In genomic region chr14:93971635-93972027, GRCh38 we compare ENCODE assay signal across 16 cellular contexts. TPM values are rescaled to one million over a fixed set of nuclear protein-coding genes. Genes with fewer than 3 reads are reported as not detected.
DNase-seq lines count a peak whose midpoint lies in the region; ATAC-seq and TF ChIP-seq lines count a peak whose summit lies in the region.
"Had no signal": no experiment of that assay in that cellular context is flagged by ENCODE, and none has a peak within 500 bp of the region (broad histone marks: within the 10 kb centered on the region; RNA-seq: fewer than 3 reads in every experiment).

No MANE protein-coding gene starts in this region.

- H3K4me3 Mint-ChIP-seq in activated T-cell treated with anti-CD3 and anti-CD28 coated beads, Interleukin-2, amount 50 U/mL, for 72 hours, result peak overlapping the region; percentile 86
- peak overlapping the region; percentile 82 for H3K4me3 Mint-ChIP-seq in stimulated activated memory B cell treated with anti-CD40 and anti-IgM and Interleukin-4, amounts not matched to agents 10 μg/mL and 1 μg/mL and 100 μg/mL, for 72 hours

- no peak overlapping the region for H2AFZ ChIP-seq in SU-DHL-6 (ENCODE audit: low read depth, low read length, severe bottlenecking)
- H2AFZ ChIP-seq: hepatocyte had no signal

- no peak for TF ChIP-seq POLR2A in esophagus muscularis mucosa (IDR thresholded peaks at IDR 0.05; ENCODE audit: low read depth)

- H3K9me3 ChIP-seq in SU-DHL-6 (ENCODE audit: insufficient read depth, low read length), result no peaks in the 10 kb centered on the region
- no peaks in the 10 kb centered on the region for H3K9me3 ChIP-seq in esophagus muscularis mucosa
- H3K9me3 ChIP-seq: left lung had no signal

- H3K27ac ChIP-seq in SU-DHL-6 (ENCODE audit: low read depth, low read length), result peak overlapping the region; percentile 99
- peak overlapping the region; percentile 89 to 95 (median 93) for H3K27ac ChIP-seq in esophagus muscularis mucosa (replicated peaks in 1 of 4)
- H3K27ac ChIP-seq: hepatocyte, HL-60, left lung had no signal

- H4K20me1 ChIP-seq in SU-DHL-6 (ENCODE audit: low read depth, low read length), result no peaks in the 10 kb centered on the region

- H3K4me3 ChIP-seq in SU-DHL-6 (ENCODE audit: insufficient read depth, low read length, poor library complexity, severe bottlenecking) (peak overlapping the region; percentile 24), esophagus muscularis mucosa (peak overlapping the region; percentile 35 to 64 (median 50))
- H3K4me3 ChIP-seq: hepatocyte had no signal

- no peak for TF ChIP-seq EP300 in esophagus muscularis mucosa (IDR thresholded peaks at IDR 0.05)

- no peaks in the 10 kb centered on the region for H3K36me3 ChIP-seq in SU-DHL-6 (ENCODE audit: low read length)
- H3K36me3 ChIP-seq in esophagus muscularis mucosa, result no peaks in the 10 kb centered on the region
- H3K36me3 ChIP-seq: left lung had no signal

- intact Hi-C loops in esophagus muscularis mucosa (cut with DNase I), result no loop called here

- no peaks in the 10 kb centered on the region for H3K27me3 ChIP-seq in SU-DHL-6 (ENCODE audit: low read length)
- no peaks in the 10 kb centered on the region for H3K27me3 ChIP-seq in esophagus muscularis mucosa
- H3K27me3 ChIP-seq: hepatocyte, left lung had no signal

- peaks cover 8% of the 10 kb centered on the region for H3K79me2 ChIP-seq in SU-DHL-6 (ENCODE audit: insufficient read depth, low read length)
- H3K79me2 ChIP-seq: hepatocyte had no signal

- ATAC-seq in activated T-cell treated with anti-CD3 and anti-CD28 coated beads, Interleukin-2, amount 50 U/mL, for 72 hours (replicated peaks in 1 of 2), result peak; percentile 32 to 38
- no peak for ATAC-seq in stimulated activated memory B cell treated with anti-CD40 and anti-IgM and Interleukin-4, amounts not matched to agents 10 μg/mL and 1 μg/mL and 100 μg/mL, for 72 hours
- ATAC-seq in HG03565 (IDR thresholded peaks at IDR 0.05; ENCODE audit: unreplicated experiment), result no peak

- H3K27ac Mint-ChIP-seq in activated T-cell treated with anti-CD3 and anti-CD28 coated beads, Interleukin-2, amount 50 U/mL, for 72 hours, result peak overlapping the region; percentile 85
- peak overlapping the region; percentile 95 for H3K27ac Mint-ChIP-seq in stimulated activated memory B cell treated with anti-CD40 and anti-IgM and Interleukin-4, amounts not matched to agents 10 μg/mL and 1 μg/mL and 100 μg/mL, for 72 hours

- peak overlapping the region; percentile 60 for H3K9ac ChIP-seq in SU-DHL-6 (ENCODE audit: low read length)

- H3K4me1 ChIP-seq in esophagus muscularis mucosa, result peaks cover 28 to 86% (median 76%) of the 10 kb centered on the region in 4 donors

- H3K4me2 ChIP-seq in SU-DHL-6 (ENCODE audit: low read depth, low read length, poor library complexity, severe bottlenecking), result peak overlapping the region; percentile 75
- H3K4me2 ChIP-seq: hepatocyte had no signal

- no peaks in the 10 kb centered on the region for H3K27me3 Mint-ChIP-seq in activated T-cell treated with anti-CD3 and anti-CD28 coated beads, Interleukin-2, amount 50 U/mL, for 72 hours (ENCODE audit: low read depth)
- peaks cover 31% of the 10 kb centered on the region for H3K27me3 Mint-ChIP-seq in stimulated activated memory B cell treated with anti-CD40 and anti-IgM and Interleukin-4, amounts not matched to agents 10 μg/mL and 1 μg/mL and 100 μg/mL, for 72 hours

- DNase-seq in activated T-cell treated with anti-CD3 and anti-CD28 coated beads, Interleukin-2, amount 50 U/mL, for 72 hours, result no peak
- DNase-seq in activated T-cell treated with anti-CD3 and anti-CD28 coated beads, Interleukin-2, amount 50 U/mL, for 1 hour, result no peak
- DNase-seq in esophagus muscularis mucosa (ENCODE audit: extremely low spot score) (no peak), DMS114 treated with DMSO at 0.1 percent for 48 hours (lab: John Stamatoyannopoulos, UW; ENCODE audit: unreplicated experiment) (no peak), RPMI8226 (no peak)
- DNase-seq: NCI-H2227 treated with DMSO at 0.1 percent for 48 hours, T1000 had no signal

- TF ChIP-seq CTCF in SU-DHL-6 (IDR thresholded peaks at IDR 0.05; ENCODE audit: insufficient read depth, low read length, poor library complexity, severe bottlenecking), result no peak
- TF ChIP-seq CTCF in esophagus muscularis mucosa (IDR thresholded peaks at IDR 0.05), result no peak

- H3K9me2 ChIP-seq in SU-DHL-6 (replicated peaks; ENCODE audit: insufficient read depth, low read length), result no peaks in the 10 kb centered on the region

- H3K9me3 Mint-ChIP-seq in activated T-cell treated with anti-CD3 and anti-CD28 coated beads, Interleukin-2, amount 50 U/mL, for 72 hours, result peaks cover 1 to 3% of the 10 kb centered on the region in 2 donors
- peaks cover 1% of the 10 kb centered on the region for H3K9me3 Mint-ChIP-seq in stimulated activated memory B cell treated with anti-CD40 and anti-IgM and Interleukin-4, amounts not matched to agents 10 μg/mL and 1 μg/mL and 100 μg/mL, for 72 hours

- WGBS in esophagus muscularis mucosa, result 39% methylated on average over 3 of the region's 3 CpGs

- peaks cover 54% of the 10 kb centered on the region for H3F3A ChIP-seq in SU-DHL-6 (ENCODE audit: insufficient read depth)

- H3K4me1 Mint-ChIP-seq in activated T-cell treated with anti-CD3 and anti-CD28 coated beads, Interleukin-2, amount 50 U/mL, for 72 hours (ENCODE audit: low read depth), result peaks cover 90% of the 10 kb centered on the region
- peaks cover 72% of the 10 kb centered on the region for H3K4me1 Mint-ChIP-seq in stimulated activated memory B cell treated with anti-CD40 and anti-IgM and Interleukin-4, amounts not matched to agents 10 μg/mL and 1 μg/mL and 100 μg/mL, for 72 hours

- peaks cover 4 to 18% of the 10 kb centered on the region in 2 donors for H3K36me3 Mint-ChIP-seq in activated T-cell treated with anti-CD3 and anti-CD28 coated beads, Interleukin-2, amount 50 U/mL, for 72 hours (ENCODE audit: insufficient read depth in 2 of 2)
- H3K36me3 Mint-ChIP-seq in stimulated activated memory B cell treated with anti-CD40 and anti-IgM and Interleukin-4, amounts not matched to agents 10 μg/mL and 1 μg/mL and 100 μg/mL, for 72 hours, result peaks cover 7% of the 10 kb centered on the region

RNA-seq across cellular contexts. Expression of gene ASB2, which starts 4.7 kb away (rescaled TPM):
- total RNA-seq in activated T-cell treated with anti-CD3 and anti-CD28 coated beads, Interleukin-2, amount 50 U/mL, for 72 hours, result 10 to 100 TPM; 43.3 to 45.6 TPM
- total RNA-seq in esophagus muscularis mucosa, result 100 to 1,000 TPM in 3 of 4 donors, 10 to 100 TPM in 1; 53.5 to 164 (median 105) TPM
- total RNA-seq: M059J had no signal

RNA-seq across cellular contexts. Expression of gene CCDC197, which starts 25.5 kb away (rescaled TPM):
- 1 to 10 TPM; 1.6 to 2.2 TPM for total RNA-seq in activated T-cell treated with anti-CD3 and anti-CD28 coated beads, Interleukin-2, amount 50 U/mL, for 72 hours
- not detected for total RNA-seq in esophagus muscularis mucosa
- total RNA-seq: bronchial epithelial cell, H1, hepatocyte, left lung, M059J had no signal

RNA-seq across cellular contexts. Expression of gene FAM181A, which starts 44.5 kb away (rescaled TPM):
- not detected for total RNA-seq in activated T-cell treated with anti-CD3 and anti-CD28 coated beads, Interleukin-2, amount 50 U/mL, for 72 hours
- total RNA-seq in esophagus muscularis mucosa, result not detected
- total RNA-seq: bronchial epithelial cell, H1, hepatocyte, M059J had no signal

RNA-seq across cellular contexts. Expression of gene OTUB2, which starts 54.5 kb away (rescaled TPM):
- 1 to 10 TPM; 1.9 to 2.1 TPM for total RNA-seq in activated T-cell treated with anti-CD3 and anti-CD28 coated beads, Interleukin-2, amount 50 U/mL, for 72 hours
- total RNA-seq in esophagus muscularis mucosa, result under 1 TPM in 3 of 4 donors, not detected in 1; 0.42 to 0.63 (median 0.52) TPM

Comparison
In these comparisons a context has a peak if more than half of its experiments do, and no peak if none do; other contexts are left out.
1. ATAC-seq: peak in activated T-cell treated with anti-CD3 and anti-CD28 coated beads, Interleukin-2, amount 50 U/mL, for 72 hours (2 of 2); none in stimulated activated memory B cell treated with anti-CD40 and anti-IgM and Interleukin-4, amounts not matched to agents 10 μg/mL and 1 μg/mL and 100 μg/mL, for 72 hours (single experiment) and HG03565 (single experiment).